ENCODE assay signal across 8 cellular contexts in genomic region chr13:41905600-41906254, GRCh38. TPM values are rescaled to one million over a fixed set of nuclear protein-coding genes. Genes with fewer than 3 reads are reported as not detected.
DNase-seq lines count a peak whose midpoint lies in the region; ATAC-seq, FAIRE-seq and TF ChIP-seq lines count a peak whose summit lies in the region.

No MANE protein-coding gene starts in this region.

- peak overlapping the region in 1 of 3 experiments; percentile 3; a peak in 1 of 7 replicates for H3K27ac Mint-ChIP-seq in H9
- no peak overlapping the region for H3K27ac Mint-ChIP-seq in activated CD8-positive, alpha-beta T cell treated with anti-CD3 and anti-CD28 coated beads for 36 hours

- H3K56ac ChIP-seq in H9 (ENCODE audit: insufficient read length, low read depth, low read length): no peak overlapping the region

- intact Hi-C loops in activated CD8-positive, alpha-beta T cell treated with anti-CD3 and anti-CD28 coated beads for 36 hours (cut with micrococcal nuclease): loop anchor here (5.0 kb wide), 1 partner anchor 207 kb away; no protein-coding TSS in a partner anchor
- intact Hi-C loops in kidney (cut with DNase I): no loop called here

- peak; percentile 67 to 80 for ATAC-seq in activated CD4-positive, CD25-positive, alpha-beta regulatory T cell treated with anti-CD3 and anti-CD28 coated beads, Interleukin-2, amount 50 U/mL, for 24 hours
- peak; percentile 95 for ATAC-seq in activated CD8-positive, alpha-beta T cell treated with anti-CD3 and anti-CD28 coated beads for 36 hours

- H2BK15ac ChIP-seq in H9 (ENCODE audit: low read depth, low read length): no peak overlapping the region

- no peaks in the 10 kb centered on the region for H3K79me1 ChIP-seq in H9 (ENCODE audit: insufficient read depth, low read depth, low read length, poor library complexity, severe bottlenecking)

- no peak overlapping the region for H4K8ac ChIP-seq in H9 (replicated peaks; ENCODE audit: insufficient read length, low read depth, low read length)

- no peak overlapping the region for H4K5ac ChIP-seq in H9 (ENCODE audit: insufficient read length, low read depth, low read length)

- H3K36me3 Mint-ChIP-seq in H9 (ENCODE audit: insufficient read depth in 1 of 3, low read depth in 3 of 3): peaks cover 0 to 18% (median 0%) of the 10 kb centered on the region in 3 experiments; a peak in 3 of 7 replicates
- H3K36me3 Mint-ChIP-seq in activated CD8-positive, alpha-beta T cell treated with anti-CD3 and anti-CD28 coated beads for 36 hours (ENCODE audit: low read depth): peaks cover 32% of the 10 kb centered on the region

- WGBS in H9 (ENCODE audit: extremely low coverage, insufficient read length, low lambda C conversion rate): no CpG with 5 or more reads among the region's 2 CpGs

- H3K14ac ChIP-seq in H9 (ENCODE audit: insufficient read depth, low read length): no peak overlapping the region

- H3K4me1 ChIP-seq in H9 (ENCODE audit: insufficient read depth, low read length): peaks cover 2% of the 10 kb centered on the region; the same call in 1 of the 2 replicates
- H3K4me1 ChIP-seq in kidney (ENCODE audit: control insufficient read depth in 1 of 2, insufficient read depth in 1 of 2, low read depth in 1 of 2, low read length in 2 of 2): no peaks in the 10 kb centered on the region

- no peak overlapping the region for H2BK5ac ChIP-seq in H9 (ENCODE audit: insufficient read length, low read length)

- H2AFZ ChIP-seq in H9 (ENCODE audit: low read length): no peak overlapping the region

- H4K91ac ChIP-seq in H9 (ENCODE audit: insufficient read length, low read depth, low read length): no peak overlapping the region

- no peak overlapping the region for H2BK12ac ChIP-seq in H9 (ENCODE audit: insufficient read length, low read depth, low read length)

- H3K9me3 Mint-ChIP-seq in H9: no peaks in the 10 kb centered on the region
- no peaks in the 10 kb centered on the region for H3K9me3 Mint-ChIP-seq in activated CD8-positive, alpha-beta T cell treated with anti-CD3 and anti-CD28 coated beads for 36 hours

- no peak overlapping the region for H3K4me2 ChIP-seq in H9 (ENCODE audit: insufficient read depth, insufficient read length, low read length)

- H3K9ac ChIP-seq in H9 (ENCODE audit: extremely low read depth, insufficient read length, low read length) (no peak overlapping the region), kidney (ENCODE audit: low read length in 2 of 2) (no peak overlapping the region)

- no peak overlapping the region for H2BK120ac ChIP-seq in H9 (ENCODE audit: low read depth, low read length, poor library complexity, severe bottlenecking)

- no peaks in the 10 kb centered on the region for H3K27me3 ChIP-seq in H9 (ENCODE audit: insufficient read depth, low read length)

- H3K9me3 ChIP-seq in H9 (ENCODE audit: control insufficient read depth, low read depth, low read length): no peaks in the 10 kb centered on the region
- H3K9me3 ChIP-seq in kidney (ENCODE audit: control insufficient read depth in 1 of 2, low read length in 2 of 2): no peaks in the 10 kb centered on the region

- POLR2A ChIA-PET in activated CD8-positive, alpha-beta T cell treated with anti-CD3 and anti-CD28 coated beads for 36 hours (lab: Charles Lee): no interaction called here

- CTCF ChIA-PET in activated CD8-positive, alpha-beta T cell treated with anti-CD3 and anti-CD28 coated beads for 36 hours (lab: Charles Lee): interaction anchor here (1.1 kb wide), 1 partner anchor 151 kb away, joined by 3 read pairs; no protein-coding TSS in a partner anchor

- no peak for FAIRE-seq in kidney (lab: Jason Lieb, UNC)

- H3K27ac ChIP-seq in H9 (ENCODE audit: insufficient read length, low read depth, low read length) (no peak overlapping the region), kidney (ENCODE audit: low read depth in 2 of 2, low read length in 2 of 2) (no peak overlapping the region)

- H2AK5ac ChIP-seq in H9 (ENCODE audit: insufficient read length, low read length): no peak overlapping the region

- no peak for DNase-seq in activated CD4-positive, CD25-positive, alpha-beta regulatory T cell treated with anti-CD3 and anti-CD28 coated beads, Interleukin-2, amount 50 U/mL, for 72 hours
- DNase-seq in H9: no peak
- peak; percentile 55 for DNase-seq in LoVo (ENCODE audit: low spot score)
- no peak for DNase-seq in activated CD8-positive, alpha-beta T cell treated with anti-CD3 and anti-CD28 coated beads for 36 hours
- DNase-seq in kidney: no peak
- DNase-seq in activated gamma-delta T cell treated with Interleukin-2 at 50 U/mL for 16 hours: no peak
- DNase-seq in foreskin melanocyte: no peak

- peaks cover 2 to 15% of the 10 kb centered on the region in 2 experiments; a peak in 2 of 4 replicates for H3K4me1 Mint-ChIP-seq in H9
- peaks cover 24% of the 10 kb centered on the region for H3K4me1 Mint-ChIP-seq in activated CD8-positive, alpha-beta T cell treated with anti-CD3 and anti-CD28 coated beads for 36 hours (ENCODE audit: low read depth)

- H3K4ac ChIP-seq in H9 (ENCODE audit: low read depth, low read length): no peak overlapping the region

- no peak overlapping the region for H3K18ac ChIP-seq in H9 (ENCODE audit: insufficient read length, low read depth, low read length)

- H4K20me1 ChIP-seq in H9 (ENCODE audit: control insufficient read depth, insufficient read depth, insufficient read length): no peaks in the 10 kb centered on the region

- H2BK20ac ChIP-seq in H9 (ENCODE audit: low read depth, low read length, poor library complexity, severe bottlenecking): no peak overlapping the region

- H3T11ph ChIP-seq in H9 (ENCODE audit: low read length): no peak overlapping the region

- no peaks in the 10 kb centered on the region for H3K23me2 ChIP-seq in H9 (ENCODE audit: insufficient read length, low read depth, low read length, poor library complexity, severe bottlenecking)

- no peak overlapping the region for H3K4me3 Mint-ChIP-seq in H9
- H3K4me3 Mint-ChIP-seq in activated CD8-positive, alpha-beta T cell treated with anti-CD3 and anti-CD28 coated beads for 36 hours: no peak overlapping the region

- no peaks in the 10 kb centered on the region for H3K79me2 ChIP-seq in H9 (ENCODE audit: insufficient read depth, low read length)

- H3K36me3 ChIP-seq in kidney (ENCODE audit: control insufficient read depth in 1 of 2, insufficient read depth in 2 of 2, low read length in 2 of 2): peaks cover 3 to 9% of the 10 kb centered on the region in 2 donors

- peak; percentile 73 for TF ChIP-seq CTCF in H9 (conservative IDR thresholded peaks at IDR 0.05)
- peak; percentile 80 for TF ChIP-seq CTCF in activated CD8-positive, alpha-beta T cell treated with anti-CD3 and anti-CD28 coated beads for 36 hours (IDR thresholded peaks at IDR 0.05)
- peak; percentile 40 for TF ChIP-seq CTCF in kidney (IDR thresholded peaks at IDR 0.05; ENCODE audit: borderline replicate concordance, extremely low read depth, insufficient read depth)

- H3K4me3 ChIP-seq in kidney (ENCODE audit: low read length in 2 of 2): no peak overlapping the region

- no peak overlapping the region for H3K23ac ChIP-seq in H9 (ENCODE audit: insufficient read length, low read depth, low read length)

- H3K27me3 Mint-ChIP-seq in H9 (ENCODE audit: low read depth): no peaks in the 10 kb centered on the region
- no peaks in the 10 kb centered on the region for H3K27me3 Mint-ChIP-seq in activated CD8-positive, alpha-beta T cell treated with anti-CD3 and anti-CD28 coated beads for 36 hours

RNA-seq across cellular contexts. Expression of gene VWA8, which starts 55.2 kb away (rescaled TPM):
- total RNA-seq in H9 (2021) (16.6 and 17.4 TPM in 2 replicates), kidney (21.3 TPM)
- 10 to 100 TPM; 26.3 to 27.5 TPM for total RNA-seq in activated CD8-positive, alpha-beta T cell treated with anti-CD3 and anti-CD28 coated beads for 36 hours
- 6.4 TPM for polyA plus RNA-seq in kidney (ENCODE audit: insufficient read depth, low read depth, low replicate concordance)
